32 cellular contexts compared by ENCODE assay signal in the genomic region with DNA sequence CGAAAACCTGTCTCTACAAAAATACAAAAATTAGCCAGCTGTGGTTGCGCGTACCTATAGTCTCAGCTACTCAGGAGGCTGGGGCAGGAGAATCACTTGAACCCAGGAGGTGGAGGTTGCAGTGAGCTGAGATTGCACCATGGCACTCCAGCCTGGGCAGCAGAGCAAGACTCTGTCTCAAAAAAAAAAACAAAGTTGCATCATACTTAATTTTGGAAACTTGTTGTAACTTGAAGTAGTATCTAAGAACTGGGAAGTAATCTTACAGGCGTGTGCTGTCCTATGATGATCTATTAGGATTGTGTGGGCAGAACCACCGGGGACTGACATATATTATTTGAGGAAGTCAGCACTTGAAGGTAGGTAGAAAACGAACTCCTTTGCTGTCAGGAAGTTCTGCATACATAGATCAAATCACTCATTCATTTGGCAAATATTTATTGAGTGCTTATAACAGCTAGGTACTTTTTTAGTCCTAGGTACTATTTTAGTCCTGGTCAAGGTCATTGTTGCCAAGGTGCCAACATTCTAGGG.
"Had no signal": no experiment of that assay in that cellular context is flagged by ENCODE, and none has a peak within 500 bp of the region (broad histone marks: within the 10 kb centered on the region; RNA-seq: fewer than 3 reads in every experiment).

No MANE protein-coding gene starts in this region.

- ATAC-seq: activated CD8-positive, alpha-beta memory T cell treated with anti-CD3 and anti-CD28 coated beads, Interleukin-2, amount 10 ng/mL, durations not matched to agents 7 days and 5 days; activated T-cell treated with anti-CD3 and anti-CD28 coated beads, Interleukin-2, amount 50 U/mL, for 4 hours; activated T-helper 17 cell treated with anti-CD3 and anti-CD28 coated beads, Interleukin-2, amount 50 U/mL, for 72 hours; Panc1; Right ventricle myocardium inferior; SK-N-SH treated with all-trans-retinoic acid at 6 μM for 48 hours; T-helper 17 cell had no signal

- H3K36me3 ChIP-seq: adrenal gland, SJSA1 had no signal

- DNase-seq: activated B cell treated with CpG ODN at 0.5 μM for 24 hours; activated CD4-positive, alpha-beta T cell treated with anti-CD3 and anti-CD28 coated beads for 1 hour; activated CD4-positive, alpha-beta T cell treated with anti-CD3 and anti-CD28 coated beads, Interleukin-2, amount 10 ng/mL, durations not matched to agents 24 days and 14 days; activated CD4-positive, alpha-beta T cell treated with anti-CD3 and anti-CD28 coated beads, Interleukin-2, amount 50 U/mL, for 48 hours; activated CD8-positive, alpha-beta memory T cell treated with anti-CD3 and anti-CD28 coated beads, Interleukin-2, amount 10 ng/mL, durations not matched to agents 7 days and 5 days; activated gamma-delta T cell treated with Interleukin-2 at 50 U/mL for 16 hours; activated naive CD4-positive, alpha-beta T cell treated with anti-CD3 and anti-CD28 coated beads, Interleukin-2, amount 10 ng/mL, durations not matched to agents 7 days and 5 days; activated naive CD8-positive, alpha-beta T cell treated with anti-CD3 and anti-CD28 coated beads for 36 hours; activated T-cell treated with anti-CD3 and anti-CD28 coated beads, Interleukin-2, amount 50 U/mL, for 4 hours; adrenal gland; anterior cingulate cortex; cerebellar nuclear complex; Kasumi-1; NCI-H1105; NCI-H1436; NCI-H1694 treated with DMSO at 0.1 percent for 48 hours; NCI-H2029 treated with DMSO at 0.1 percent for 48 hours; NCI-H345; NCI-H510A; NCI-H69; NK-92 treated with Interleukin-12 subunit alpha and Interleukin-12 subunit beta, amount 100 ng/mL, for 24 hours; OCI-M1; RPMI8226; T-helper 17 cell; T-helper 9 cell had no signal

- H3K4me3 ChIP-seq: adrenal gland, SJSA1 had no signal

- FAIRE-seq: colon, TTC549 had no signal

- H3K9me3 ChIP-seq: adrenal gland, SJSA1 had no signal

- H3K4me1 ChIP-seq: SJSA1 had no signal

- H3K27me3 ChIP-seq: adrenal gland, SJSA1 had no signal

- H3K27ac ChIP-seq: adrenal gland, SJSA1 had no signal
